ENCODE assay signal across 9 cellular contexts in genomic region chr16:10895053-10895946, GRCh38. TPM values are rescaled to one million over a fixed set of nuclear protein-coding genes. Genes with fewer than 3 reads are reported as not detected.
A peak's percentile ranks its signal among the peaks of the same experiment; 100 is the strongest.
DNase-seq lines count a peak whose midpoint lies in the region; ATAC-seq and TF ChIP-seq lines count a peak whose summit lies in the region.
"Had no signal": no experiment of that assay in that cellular context is flagged by ENCODE, and none has a peak within 500 bp of the region (broad histone marks: within the 10 kb centered on the region; RNA-seq: fewer than 3 reads in every experiment).

No MANE protein-coding gene starts in this region.

- no peak overlapping the region for H3K4me3 Mint-ChIP-seq in type B pancreatic cell

- no peak for ATAC-seq in GM19328 (IDR thresholded peaks at IDR 0.05; ENCODE audit: unreplicated experiment)

- peaks cover 3% of the 10 kb centered on the region for H3K9me3 Mint-ChIP-seq in type B pancreatic cell

- no peak for TF ChIP-seq CTCF in type B pancreatic cell (conservative IDR thresholded peaks at IDR 0.05)
- TF ChIP-seq CTCF in GM13977 (IDR thresholded peaks at IDR 0.05; ENCODE audit: extremely low read depth, insufficient read depth, missing control alignments) = no peak

- H3K4me1 Mint-ChIP-seq in type B pancreatic cell (ENCODE audit: unreplicated experiment) = no peaks in the 10 kb centered on the region

- in situ Hi-C loops in GM13977 (cut with MboI; ENCODE audit: low pct_unique_long_range_greater_than_20kb, low sequenced_read_pairs, unreplicated experiment) = loop anchor here (10.0 kb wide), 1 partner anchor 150 kb away; the partner anchor contains the start of gene NUBP1

- no peak overlapping the region for H3K27ac Mint-ChIP-seq in type B pancreatic cell

- peaks cover 30% of the 10 kb centered on the region for H3K27me3 Mint-ChIP-seq in type B pancreatic cell

- DNase-seq in stimulated activated CD4-positive, alpha-beta T cell treated with anti-CD3 and anti-CD28 coated beads, Interleukin-12 subunit alpha, Interleukin-12 subunit beta, amount 100 ng/mL, for 4 hours = peak; percentile 27
- DNase-seq in stimulated activated CD4-positive, alpha-beta T cell treated with anti-CD3 and anti-CD28 coated beads, Interleukin-1b, Interleukin-23, amount 100 ng/mL, for 48 hours = no peak
- DNase-seq in activated CD4-positive, alpha-beta T cell treated with anti-CD3 and anti-CD28 coated beads, Interleukin-2, amount 50 U/mL, for 48 hours = peak; percentile 40 to 48
- DNase-seq in hepatic stellate cell (ENCODE audit: low spot score) (peak; percentile 44), type B pancreatic cell (ENCODE audit: extremely low spot score, unreplicated experiment) (no peak), COR-L47 (lab: John Stamatoyannopoulos, UW) (no peak), GM13977 (ENCODE audit: low spot score) (no peak)

- no peaks in the 10 kb centered on the region for H3K36me3 Mint-ChIP-seq in type B pancreatic cell

RNA-seq across cellular contexts. Expression of gene CIITA, which starts 18.3 kb away (rescaled TPM):
- not detected in 2 replicates for total RNA-seq in type B pancreatic cell (ENCODE audit: low replicate concordance)
- total RNA-seq: bronchial epithelial cell had no signal

RNA-seq across cellular contexts. Expression of gene DEXI, which starts 47.0 kb away (rescaled TPM):
- 36.6 and 37.7 TPM in 2 replicates for total RNA-seq in type B pancreatic cell (ENCODE audit: low replicate concordance)

RNA-seq across cellular contexts. Expression of gene CLEC16A, which starts 49.1 kb away (rescaled TPM):
- 33.4 and 36.8 TPM in 2 replicates for total RNA-seq in type B pancreatic cell (ENCODE audit: low replicate concordance)

Comparison
In these comparisons a context has a peak if more than half of its experiments do, and no peak if none do; other contexts are left out.
1. DNase-seq: peak in stimulated activated CD4-positive, alpha-beta T cell treated with anti-CD3 and anti-CD28 coated beads, Interleukin-12 subunit alpha, Interleukin-12 subunit beta, amount 100 ng/mL, for 4 hours (single experiment), activated CD4-positive, alpha-beta T cell treated with anti-CD3 and anti-CD28 coated beads, Interleukin-2, amount 50 U/mL, for 48 hours (2 of 2) and hepatic stellate cell (single experiment); none in stimulated activated CD4-positive, alpha-beta T cell treated with anti-CD3 and anti-CD28 coated beads, Interleukin-1b, Interleukin-23, amount 100 ng/mL, for 48 hours (single experiment), type B pancreatic cell (single experiment), COR-L47 (single experiment) and GM13977 (single experiment).